8 cellular contexts compared by ENCODE assay signal in genomic region chr2:17538844-17539554, GRCh38. TPM values are rescaled to one million over a fixed set of nuclear protein-coding genes. Genes with fewer than 3 reads are reported as not detected.
DNase-seq lines count a peak whose midpoint lies in the region; ATAC-seq and TF ChIP-seq lines count a peak whose summit lies in the region.

No MANE protein-coding gene starts in this region.

- H3K4me3 ChIP-seq in GM12865 (ENCODE audit: low read depth, low read length), result peak overlapping the region; percentile 37

- no peaks in the 10 kb centered on the region for H3K36me3 Mint-ChIP-seq in mesothelial cell of epicardium

- H3K27me3 Mint-ChIP-seq in mesothelial cell of epicardium (ENCODE audit: low read depth), result peaks cover 63% of the 10 kb centered on the region

- H3K4me3 Mint-ChIP-seq in mesothelial cell of epicardium, result peak overlapping the region; percentile 76

- TF ChIP-seq CTCF in GM12865 (IDR thresholded peaks at IDR 0.05; ENCODE audit: insufficient read depth, low read depth, low read length, missing control alignments) (no peak), mesothelial cell of epicardium (IDR thresholded peaks at IDR 0.05; ENCODE audit: unreplicated experiment) (no peak)

- peak; percentile 72 for ATAC-seq in HG02852 (IDR thresholded peaks at IDR 0.05; ENCODE audit: unreplicated experiment)
- no peak for ATAC-seq in GM21723 (IDR thresholded peaks at IDR 0.05; ENCODE audit: unreplicated experiment)

- peak overlapping the region; percentile 85 for H3K27ac ChIP-seq in epithelial cell of prostate

- peak overlapping the region; percentile 77 for H3K27ac Mint-ChIP-seq in mesothelial cell of epicardium

- peak; percentile 37 for DNase-seq in GM12865 (ENCODE audit: low read depth)
- DNase-seq in NCI-H748 treated with DMSO at 0.1 percent for 48 hours (lab: John Stamatoyannopoulos, UW), result peak; percentile 38
- peak; percentile 79 for DNase-seq in epithelial cell of prostate (ENCODE audit: low read depth, low spot score)
- peak; percentile 53 to 78 for DNase-seq in mesothelial cell of epicardium (ENCODE audit: low spot score in 2 of 2, unreplicated experiment in 2 of 2)
- DNase-seq in T-helper 1 cell, result no peak
- no peak for DNase-seq in GM19240 (ENCODE audit: insufficient read length, low spot score)

- H3K4me1 Mint-ChIP-seq in mesothelial cell of epicardium, result peaks cover 21% of the 10 kb centered on the region

- no peaks in the 10 kb centered on the region for H3K9me3 Mint-ChIP-seq in mesothelial cell of epicardium

RNA-seq across cellular contexts. Expression of gene VSNL1, which starts 1.5 kb away (rescaled TPM):
- 0.61 to 0.95 TPM (median 0.83 TPM) in 3 replicates for total RNA-seq in mesothelial cell of epicardium

RNA-seq across cellular contexts. Expression of gene RAD51AP2, which starts 20.8 kb away (rescaled TPM):
- 0.13 to 0.18 TPM (median 0.16 TPM) in 3 replicates for total RNA-seq in mesothelial cell of epicardium

Comparison
In these comparisons a context has a peak if more than half of its experiments do, and no peak if none do; other contexts are left out.
1. DNase-seq: peak in GM12865 (single experiment), NCI-H748 treated with DMSO at 0.1 percent for 48 hours (single experiment), epithelial cell of prostate (single experiment) and mesothelial cell of epicardium (2 of 2); none in T-helper 1 cell (0 of 5) and GM19240 (single experiment).